ENCODE assay signal across 8 cellular contexts in the genomic region with DNA sequence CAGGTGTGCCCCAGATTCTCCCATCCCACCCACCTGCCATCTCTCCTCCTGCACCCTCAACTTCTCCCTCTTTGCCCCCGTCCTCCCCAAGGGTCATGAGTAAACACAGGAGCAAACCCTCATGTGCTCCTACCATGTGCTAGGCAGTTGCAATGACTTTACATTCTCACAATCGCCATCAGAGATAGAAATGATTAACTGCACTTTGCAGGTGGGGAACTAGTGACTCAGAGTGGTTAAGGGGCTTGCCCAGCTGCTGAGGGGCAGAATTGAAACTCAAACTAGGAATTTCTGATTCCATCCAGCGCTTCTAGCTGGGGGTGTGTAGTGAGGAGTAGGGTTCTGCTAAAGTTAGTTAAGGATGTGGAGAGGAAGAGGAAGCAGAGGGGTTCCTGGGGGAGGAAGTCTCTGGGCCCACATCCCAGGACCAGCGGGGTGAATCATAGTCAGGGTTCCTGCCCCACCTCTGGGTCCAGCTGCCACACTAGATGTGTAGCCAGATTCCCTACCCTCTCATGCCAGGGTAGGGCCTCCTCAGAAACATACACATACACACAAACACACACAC. TPM values are rescaled to one million over a fixed set of nuclear protein-coding genes. Genes with fewer than 3 reads are reported as not detected.
DNase-seq lines count a peak whose midpoint lies in the region; ATAC-seq and TF ChIP-seq lines count a peak whose summit lies in the region.

No MANE protein-coding gene starts in this region.

- peaks cover 31% of the 10 kb centered on the region for H3K4me1 Mint-ChIP-seq in activated CD4-positive, alpha-beta T cell treated with anti-CD3 and anti-CD28 coated beads, Interleukin-2, amount 10 ng/mL, durations not matched to agents 7 days and 5 days
- H3K4me1 Mint-ChIP-seq in activated B cell treated with CpG ODN at 0.5 μM for 24 hours = peaks cover 50% of the 10 kb centered on the region

- no peak for TF ChIP-seq CTCF in activated B cell treated with CpG ODN at 0.5 μM for 24 hours (IDR thresholded peaks at IDR 0.05)

- no peaks in the 10 kb centered on the region for H3K9me3 Mint-ChIP-seq in activated CD4-positive, alpha-beta T cell treated with anti-CD3 and anti-CD28 coated beads, Interleukin-2, amount 10 ng/mL, durations not matched to agents 7 days and 5 days
- peaks cover 5% of the 10 kb centered on the region for H3K9me3 Mint-ChIP-seq in activated B cell treated with CpG ODN at 0.5 μM for 24 hours

- peak; percentile 39 to 49 for DNase-seq in activated CD4-positive, alpha-beta T cell treated with anti-CD3 and anti-CD28 coated beads for 4 hours
- no peak for DNase-seq in activated CD4-positive, alpha-beta T cell treated with anti-CD3 and anti-CD28 coated beads, Interleukin-2, amount 10 ng/mL, durations not matched to agents 7 days and 5 days
- DNase-seq in activated B cell treated with CpG ODN at 0.5 μM for 24 hours (no peak), left ventricle myocardium superior (peak; percentile 38), DMS79 (lab: John Stamatoyannopoulos, UW) (no peak), globus pallidus (ENCODE audit: low spot score) (no peak), NCI-H1105 (lab: John Stamatoyannopoulos, UW) (no peak)

- POLR2A ChIA-PET in activated CD4-positive, alpha-beta T cell treated with anti-CD3 and anti-CD28 coated beads, Interleukin-2, amount 10 ng/mL, durations not matched to agents 7 days and 5 days (lab: Charles Lee) = interaction anchor here (0.6 kb wide), 1 partner anchor 12 kb away, joined by 3 read pairs; no protein-coding TSS in a partner anchor
- POLR2A ChIA-PET in activated B cell treated with CpG ODN at 0.5 μM for 24 hours (lab: Charles Lee) = interaction anchor here (0.6 to 11.5 kb wide), 7 partner anchors 16 to 1192 kb away, joined by 3 to 238 read pairs (median 4); a partner anchor contains a TSS

- H3K27ac Mint-ChIP-seq in activated CD4-positive, alpha-beta T cell treated with anti-CD3 and anti-CD28 coated beads, Interleukin-2, amount 10 ng/mL, durations not matched to agents 7 days and 5 days = no peak overlapping the region
- H3K27ac Mint-ChIP-seq in activated B cell treated with CpG ODN at 0.5 μM for 24 hours = peak overlapping the region; percentile 88

- intact Hi-C loops in activated B cell treated with CpG ODN at 0.5 μM for 24 hours (cut with micrococcal nuclease) = loop anchor here (1.0 to 5.0 kb wide), 5 partner anchors 18 to 386 kb away; no protein-coding TSS in a partner anchor
- intact Hi-C loops in left ventricle myocardium superior (cut with micrococcal nuclease) = no loop called here

- no peak overlapping the region for H3K4me3 Mint-ChIP-seq in activated CD4-positive, alpha-beta T cell treated with anti-CD3 and anti-CD28 coated beads, Interleukin-2, amount 10 ng/mL, durations not matched to agents 7 days and 5 days
- peak overlapping the region; percentile 40 for H3K4me3 Mint-ChIP-seq in activated B cell treated with CpG ODN at 0.5 μM for 24 hours

- H3K27me3 Mint-ChIP-seq in activated CD4-positive, alpha-beta T cell treated with anti-CD3 and anti-CD28 coated beads, Interleukin-2, amount 10 ng/mL, durations not matched to agents 7 days and 5 days = no peaks in the 10 kb centered on the region
- no peaks in the 10 kb centered on the region for H3K27me3 Mint-ChIP-seq in activated B cell treated with CpG ODN at 0.5 μM for 24 hours

- ATAC-seq in HG03039 (IDR thresholded peaks at IDR 0.05; ENCODE audit: unreplicated experiment) (peak; percentile 71), activated B cell treated with CpG ODN at 0.5 μM for 24 hours (ENCODE audit: low read depth) (peak; percentile 80), left ventricle myocardium superior (peak; percentile 77)

- CTCF ChIA-PET in activated CD4-positive, alpha-beta T cell treated with anti-CD3 and anti-CD28 coated beads, Interleukin-2, amount 10 ng/mL, durations not matched to agents 7 days and 5 days (lab: Charles Lee) = interaction anchor here (0.9 to 1.2 kb wide), 3 partner anchors 10 to 56 kb away, joined by 3 read pairs; no protein-coding TSS in a partner anchor
- CTCF ChIA-PET in activated B cell treated with CpG ODN at 0.5 μM for 24 hours (lab: Charles Lee) = interaction anchor here (0.8 to 1.3 kb wide), 2 partner anchors 51 to 61 kb away, joined by 3 to 4 read pairs; no protein-coding TSS in a partner anchor

- H3K36me3 Mint-ChIP-seq in activated CD4-positive, alpha-beta T cell treated with anti-CD3 and anti-CD28 coated beads, Interleukin-2, amount 10 ng/mL, durations not matched to agents 7 days and 5 days (ENCODE audit: low read depth) = peaks cover 53% of the 10 kb centered on the region
- H3K36me3 Mint-ChIP-seq in activated B cell treated with CpG ODN at 0.5 μM for 24 hours (ENCODE audit: low read depth) = peaks cover 57% of the 10 kb centered on the region

RNA-seq across cellular contexts. Expression of a gene that starts 16.0 kb away (rescaled TPM):
- total RNA-seq in activated CD4-positive, alpha-beta T cell treated with anti-CD3 and anti-CD28 coated beads, Interleukin-2, amount 10 ng/mL, durations not matched to agents 7 days and 5 days = under 1 TPM; 0.17 to 0.40 TPM
- 0.76 and 1.1 TPM in 2 replicates for total RNA-seq in activated B cell treated with CpG ODN at 0.5 μM for 24 hours
- total RNA-seq in left ventricle myocardium superior = not detected

RNA-seq across cellular contexts. Expression of a gene that starts 20.5 kb away (rescaled TPM):
- 100 to 1,000 TPM in 1 of 2 experiments, 10 to 100 TPM in 1; 98.2 to 104 TPM for total RNA-seq in activated CD4-positive, alpha-beta T cell treated with anti-CD3 and anti-CD28 coated beads, Interleukin-2, amount 10 ng/mL, durations not matched to agents 7 days and 5 days
- 213 and 237 TPM in 2 replicates for total RNA-seq in activated B cell treated with CpG ODN at 0.5 μM for 24 hours
- total RNA-seq in left ventricle myocardium superior = 20.6 TPM

RNA-seq across cellular contexts. Expression of a gene that starts 25.5 kb away (rescaled TPM):
- not detected for total RNA-seq in activated CD4-positive, alpha-beta T cell treated with anti-CD3 and anti-CD28 coated beads, Interleukin-2, amount 10 ng/mL, durations not matched to agents 7 days and 5 days
- total RNA-seq in activated B cell treated with CpG ODN at 0.5 μM for 24 hours = not detected in 2 replicates
- not detected for total RNA-seq in left ventricle myocardium superior

RNA-seq across cellular contexts. Expression of a gene that starts 53.9 kb away (rescaled TPM):
- under 1 TPM in 1 of 2 experiments, not detected in 1; 0.35 TPM for total RNA-seq in activated CD4-positive, alpha-beta T cell treated with anti-CD3 and anti-CD28 coated beads, Interleukin-2, amount 10 ng/mL, durations not matched to agents 7 days and 5 days
- total RNA-seq in activated B cell treated with CpG ODN at 0.5 μM for 24 hours (0.13 and 0.24 TPM in 2 replicates), left ventricle myocardium superior (1.0 TPM)

Comparison
In these comparisons a context has a peak if more than half of its experiments do, and no peak if none do; other contexts are left out.
1. DNase-seq: peak in activated CD4-positive, alpha-beta T cell treated with anti-CD3 and anti-CD28 coated beads for 4 hours (2 of 2) and left ventricle myocardium superior (single experiment); none in activated CD4-positive, alpha-beta T cell treated with anti-CD3 and anti-CD28 coated beads, Interleukin-2, amount 10 ng/mL, durations not matched to agents 7 days and 5 days (single experiment), activated B cell treated with CpG ODN at 0.5 μM for 24 hours (single experiment), DMS79 (single experiment), globus pallidus (single experiment) and NCI-H1105 (single experiment).
2. Peak in every context shown above with its lines, with median percentiles within 50 percentile points of each other: ATAC-seq.